ENCODE assay signal across 1 cellular context in the genomic region with DNA sequence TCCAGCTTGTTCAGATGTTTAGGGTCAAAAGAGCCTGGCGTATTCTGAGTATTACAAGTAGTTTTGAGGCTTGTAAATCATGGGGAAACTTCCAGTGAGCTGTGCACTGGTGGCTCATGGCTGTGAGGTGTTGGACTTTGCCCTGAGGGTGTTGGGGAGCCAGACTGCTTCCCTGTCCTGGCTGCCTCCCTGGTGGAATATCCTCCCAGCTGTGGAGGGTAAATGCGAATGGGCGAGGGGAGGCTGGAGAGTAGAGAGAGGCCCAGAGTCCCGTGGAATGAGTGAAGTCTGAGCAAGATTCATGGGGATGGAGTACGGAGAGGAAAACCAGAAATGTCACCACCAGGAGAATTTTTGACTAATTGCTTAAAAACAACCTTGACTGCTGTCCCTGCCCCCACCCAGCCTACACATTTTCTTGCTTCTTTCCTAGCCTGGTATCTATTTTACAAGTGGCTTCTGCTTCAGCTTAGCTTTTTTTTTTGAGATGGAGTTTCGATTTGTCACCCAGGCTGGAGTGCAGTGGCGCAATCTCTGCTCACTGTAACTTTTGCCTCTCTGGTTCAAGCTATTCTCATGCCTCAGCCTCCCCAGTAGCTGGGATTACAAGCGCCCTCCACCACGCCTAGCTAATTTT.
TF ChIP-seq lines count a peak whose summit lies in the region.

No MANE protein-coding gene starts in this region.

TF ChIP-seq in HepG2, 621 proteins besides CTCF, POLR2A, EP300 and RAD21 (continued from another document):
- peak; percentile 27; the same call in 1 of the 2 replicates for TF ChIP-seq SOX5 (CRISPR knock-in tag; IDR thresholded peaks at IDR 0.05; ENCODE audit: borderline replicate concordance)
- TF ChIP-seq POLR2AphosphoS5 (IDR thresholded peaks at IDR 0.05; ENCODE audit: low read depth, low read length), result peak; percentile 44
- TF ChIP-seq, protein P1, sequence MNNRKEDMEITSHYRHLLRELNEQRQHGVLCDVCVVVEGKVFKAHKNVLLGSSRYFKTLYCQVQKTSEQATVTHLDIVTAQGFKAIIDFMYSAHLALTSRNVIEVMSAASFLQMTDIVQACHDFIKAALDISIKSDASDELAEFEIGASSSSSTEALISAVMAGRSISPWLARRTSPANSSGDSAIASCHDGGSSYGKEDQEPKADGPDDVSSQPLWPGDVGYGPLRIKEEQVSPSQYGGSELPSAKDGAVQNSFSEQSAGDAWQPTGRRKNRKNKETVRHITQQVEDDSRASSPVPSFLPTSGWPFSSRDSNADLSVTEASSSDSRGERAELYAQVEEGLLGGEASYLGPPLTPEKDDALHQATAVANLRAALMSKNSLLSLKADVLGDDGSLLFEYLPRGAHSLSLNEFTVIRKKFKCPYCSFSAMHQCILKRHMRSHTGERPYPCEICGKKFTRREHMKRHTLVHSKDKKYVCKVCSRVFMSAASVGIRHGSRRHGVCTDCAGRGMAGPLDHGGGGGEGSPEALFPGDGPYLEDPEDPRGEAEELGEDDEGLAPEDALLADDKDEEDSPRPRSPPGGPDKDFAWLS (CRISPR knock-in tag; IDR thresholded peaks at IDR 0.05; ENCODE audit: borderline replicate concordance), result 0 out of 2 replicates have a peak, but pooled peaks have one; percentile 43
- 0 out of 2 replicates have a peak, but pooled peaks have one; percentile 50 for TF ChIP-seq ZSCAN29 (CRISPR knock-in tag; conservative IDR thresholded peaks at IDR 0.05)
- 0 out of 2 replicates have a peak, but pooled peaks have one; percentile 41 for TF ChIP-seq ARNTL (CRISPR knock-in tag; IDR thresholded peaks at IDR 0.05)
- TF ChIP-seq, protein P2, sequence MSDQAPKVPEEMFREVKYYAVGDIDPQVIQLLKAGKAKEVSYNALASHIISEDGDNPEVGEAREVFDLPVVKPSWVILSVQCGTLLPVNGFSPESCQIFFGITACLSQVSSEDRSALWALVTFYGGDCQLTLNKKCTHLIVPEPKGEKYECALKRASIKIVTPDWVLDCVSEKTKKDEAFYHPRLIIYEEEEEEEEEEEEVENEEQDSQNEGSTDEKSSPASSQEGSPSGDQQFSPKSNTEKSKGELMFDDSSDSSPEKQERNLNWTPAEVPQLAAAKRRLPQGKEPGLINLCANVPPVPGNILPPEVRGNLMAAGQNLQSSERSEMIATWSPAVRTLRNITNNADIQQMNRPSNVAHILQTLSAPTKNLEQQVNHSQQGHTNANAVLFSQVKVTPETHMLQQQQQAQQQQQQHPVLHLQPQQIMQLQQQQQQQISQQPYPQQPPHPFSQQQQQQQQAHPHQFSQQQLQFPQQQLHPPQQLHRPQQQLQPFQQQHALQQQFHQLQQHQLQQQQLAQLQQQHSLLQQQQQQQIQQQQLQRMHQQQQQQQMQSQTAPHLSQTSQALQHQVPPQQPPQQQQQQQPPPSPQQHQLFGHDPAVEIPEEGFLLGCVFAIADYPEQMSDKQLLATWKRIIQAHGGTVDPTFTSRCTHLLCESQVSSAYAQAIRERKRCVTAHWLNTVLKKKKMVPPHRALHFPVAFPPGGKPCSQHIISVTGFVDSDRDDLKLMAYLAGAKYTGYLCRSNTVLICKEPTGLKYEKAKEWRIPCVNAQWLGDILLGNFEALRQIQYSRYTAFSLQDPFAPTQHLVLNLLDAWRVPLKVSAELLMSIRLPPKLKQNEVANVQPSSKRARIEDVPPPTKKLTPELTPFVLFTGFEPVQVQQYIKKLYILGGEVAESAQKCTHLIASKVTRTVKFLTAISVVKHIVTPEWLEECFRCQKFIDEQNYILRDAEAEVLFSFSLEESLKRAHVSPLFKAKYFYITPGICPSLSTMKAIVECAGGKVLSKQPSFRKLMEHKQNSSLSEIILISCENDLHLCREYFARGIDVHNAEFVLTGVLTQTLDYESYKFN (CRISPR knock-in tag; conservative IDR thresholded peaks at IDR 0.05), result peak; percentile 64
- TF ChIP-seq HDAC2 (CRISPR knock-in tag; IDR thresholded peaks at IDR 0.05), result 0 out of 2 replicates have a peak, but pooled peaks have one; percentile 13
- TF ChIP-seq MAFF (IDR thresholded peaks at IDR 0.05; ENCODE audit: low read depth, low read length), result no peak
- TF ChIP-seq, protein P3, sequence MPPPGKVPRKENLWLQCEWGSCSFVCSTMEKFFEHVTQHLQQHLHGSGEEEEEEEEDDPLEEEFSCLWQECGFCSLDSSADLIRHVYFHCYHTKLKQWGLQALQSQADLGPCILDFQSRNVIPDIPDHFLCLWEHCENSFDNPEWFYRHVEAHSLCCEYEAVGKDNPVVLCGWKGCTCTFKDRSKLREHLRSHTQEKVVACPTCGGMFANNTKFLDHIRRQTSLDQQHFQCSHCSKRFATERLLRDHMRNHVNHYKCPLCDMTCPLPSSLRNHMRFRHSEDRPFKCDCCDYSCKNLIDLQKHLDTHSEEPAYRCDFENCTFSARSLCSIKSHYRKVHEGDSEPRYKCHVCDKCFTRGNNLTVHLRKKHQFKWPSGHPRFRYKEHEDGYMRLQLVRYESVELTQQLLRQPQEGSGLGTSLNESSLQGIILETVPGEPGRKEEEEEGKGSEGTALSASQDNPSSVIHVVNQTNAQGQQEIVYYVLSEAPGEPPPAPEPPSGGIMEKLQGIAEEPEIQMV (CRISPR knock-in tag; IDR thresholded peaks at IDR 0.05; ENCODE audit: low read depth), result 0 out of 2 replicates have a peak, but pooled peaks have one; percentile 39
- TF ChIP-seq ELF3 (CRISPR knock-in tag; IDR thresholded peaks at IDR 0.05), result peak; percentile 52; the same call in 1 of the 2 replicates
- TF ChIP-seq, protein P4, sequence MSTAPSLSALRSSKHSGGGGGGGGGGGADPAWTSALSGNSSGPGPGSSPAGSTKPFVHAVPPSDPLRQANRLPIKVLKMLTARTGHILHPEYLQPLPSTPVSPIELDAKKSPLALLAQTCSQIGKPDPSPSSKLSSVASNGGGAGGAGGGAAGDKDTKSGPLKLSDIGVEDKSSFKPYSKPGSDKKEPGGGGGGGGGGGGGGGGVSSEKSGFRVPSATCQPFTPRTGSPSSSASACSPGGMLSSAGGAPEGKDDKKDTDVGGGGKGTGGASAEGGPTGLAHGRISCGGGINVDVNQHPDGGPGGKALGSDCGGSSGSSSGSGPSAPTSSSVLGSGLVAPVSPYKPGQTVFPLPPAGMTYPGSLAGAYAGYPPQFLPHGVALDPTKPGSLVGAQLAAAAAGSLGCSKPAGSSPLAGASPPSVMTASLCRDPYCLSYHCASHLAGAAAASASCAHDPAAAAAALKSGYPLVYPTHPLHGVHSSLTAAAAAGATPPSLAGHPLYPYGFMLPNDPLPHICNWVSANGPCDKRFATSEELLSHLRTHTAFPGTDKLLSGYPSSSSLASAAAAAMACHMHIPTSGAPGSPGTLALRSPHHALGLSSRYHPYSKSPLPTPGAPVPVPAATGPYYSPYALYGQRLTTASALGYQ (CRISPR knock-in tag; IDR thresholded peaks at IDR 0.05), result 0 out of 2 replicates have a peak, but pooled peaks have one; percentile 44
- no peak for TF ChIP-seq REXO4 (CRISPR knock-in tag; IDR thresholded peaks at IDR 0.05; ENCODE audit: borderline replicate concordance)
- no peak for TF ChIP-seq MZF1 (CRISPR knock-in tag; IDR thresholded peaks at IDR 0.05; ENCODE audit: borderline replicate concordance)
- TF ChIP-seq, protein P5, sequence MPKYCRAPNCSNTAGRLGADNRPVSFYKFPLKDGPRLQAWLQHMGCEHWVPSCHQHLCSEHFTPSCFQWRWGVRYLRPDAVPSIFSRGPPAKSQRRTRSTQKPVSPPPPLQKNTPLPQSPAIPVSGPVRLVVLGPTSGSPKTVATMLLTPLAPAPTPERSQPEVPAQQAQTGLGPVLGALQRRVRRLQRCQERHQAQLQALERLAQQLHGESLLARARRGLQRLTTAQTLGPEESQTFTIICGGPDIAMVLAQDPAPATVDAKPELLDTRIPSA (CRISPR knock-in tag; IDR thresholded peaks at IDR 0.05; ENCODE audit: borderline replicate concordance), result no peak
- TF ChIP-seq, protein P6, sequence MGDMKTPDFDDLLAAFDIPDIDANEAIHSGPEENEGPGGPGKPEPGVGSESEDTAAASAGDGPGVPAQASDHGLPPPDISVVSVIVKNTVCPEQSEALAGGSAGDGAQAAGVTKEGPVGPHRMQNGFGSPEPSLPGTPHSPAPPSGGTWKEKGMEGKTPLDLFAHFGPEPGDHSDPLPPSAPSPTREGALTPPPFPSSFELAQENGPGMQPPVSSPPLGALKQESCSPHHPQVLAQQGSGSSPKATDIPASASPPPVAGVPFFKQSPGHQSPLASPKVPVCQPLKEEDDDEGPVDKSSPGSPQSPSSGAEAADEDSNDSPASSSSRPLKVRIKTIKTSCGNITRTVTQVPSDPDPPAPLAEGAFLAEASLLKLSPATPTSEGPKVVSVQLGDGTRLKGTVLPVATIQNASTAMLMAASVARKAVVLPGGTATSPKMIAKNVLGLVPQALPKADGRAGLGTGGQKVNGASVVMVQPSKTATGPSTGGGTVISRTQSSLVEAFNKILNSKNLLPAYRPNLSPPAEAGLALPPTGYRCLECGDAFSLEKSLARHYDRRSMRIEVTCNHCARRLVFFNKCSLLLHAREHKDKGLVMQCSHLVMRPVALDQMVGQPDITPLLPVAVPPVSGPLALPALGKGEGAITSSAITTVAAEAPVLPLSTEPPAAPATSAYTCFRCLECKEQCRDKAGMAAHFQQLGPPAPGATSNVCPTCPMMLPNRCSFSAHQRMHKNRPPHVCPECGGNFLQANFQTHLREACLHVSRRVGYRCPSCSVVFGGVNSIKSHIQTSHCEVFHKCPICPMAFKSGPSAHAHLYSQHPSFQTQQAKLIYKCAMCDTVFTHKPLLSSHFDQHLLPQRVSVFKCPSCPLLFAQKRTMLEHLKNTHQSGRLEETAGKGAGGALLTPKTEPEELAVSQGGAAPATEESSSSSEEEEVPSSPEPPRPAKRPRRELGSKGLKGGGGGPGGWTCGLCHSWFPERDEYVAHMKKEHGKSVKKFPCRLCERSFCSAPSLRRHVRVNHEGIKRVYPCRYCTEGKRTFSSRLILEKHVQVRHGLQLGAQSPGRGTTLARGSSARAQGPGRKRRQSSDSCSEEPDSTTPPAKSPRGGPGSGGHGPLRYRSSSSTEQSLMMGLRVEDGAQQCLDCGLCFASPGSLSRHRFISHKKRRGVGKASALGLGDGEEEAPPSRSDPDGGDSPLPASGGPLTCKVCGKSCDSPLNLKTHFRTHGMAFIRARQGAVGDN (CRISPR knock-in tag; IDR thresholded peaks at IDR 0.05), result peak; percentile 67
- TF ChIP-seq SAP130 (CRISPR knock-in tag; IDR thresholded peaks at IDR 0.05; ENCODE audit: low read depth), result no peak; the same call in none of the 2 replicates
- 0 out of 2 replicates have a peak, but pooled peaks have one; percentile 22 for TF ChIP-seq ZNF264 (CRISPR knock-in tag; IDR thresholded peaks at IDR 0.05)
- TF ChIP-seq, protein P7, sequence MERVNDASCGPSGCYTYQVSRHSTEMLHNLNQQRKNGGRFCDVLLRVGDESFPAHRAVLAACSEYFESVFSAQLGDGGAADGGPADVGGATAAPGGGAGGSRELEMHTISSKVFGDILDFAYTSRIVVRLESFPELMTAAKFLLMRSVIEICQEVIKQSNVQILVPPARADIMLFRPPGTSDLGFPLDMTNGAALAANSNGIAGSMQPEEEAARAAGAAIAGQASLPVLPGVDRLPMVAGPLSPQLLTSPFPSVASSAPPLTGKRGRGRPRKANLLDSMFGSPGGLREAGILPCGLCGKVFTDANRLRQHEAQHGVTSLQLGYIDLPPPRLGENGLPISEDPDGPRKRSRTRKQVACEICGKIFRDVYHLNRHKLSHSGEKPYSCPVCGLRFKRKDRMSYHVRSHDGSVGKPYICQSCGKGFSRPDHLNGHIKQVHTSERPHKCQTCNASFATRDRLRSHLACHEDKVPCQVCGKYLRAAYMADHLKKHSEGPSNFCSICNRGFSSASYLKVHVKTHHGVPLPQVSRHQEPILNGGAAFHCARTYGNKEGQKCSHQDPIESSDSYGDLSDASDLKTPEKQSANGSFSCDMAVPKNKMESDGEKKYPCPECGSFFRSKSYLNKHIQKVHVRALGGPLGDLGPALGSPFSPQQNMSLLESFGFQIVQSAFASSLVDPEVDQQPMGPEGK (CRISPR knock-in tag; IDR thresholded peaks at IDR 0.05), result peak; percentile 53
- peak; percentile 35; the same call in 1 of the 2 replicates for TF ChIP-seq ZNF629 (CRISPR knock-in tag; conservative IDR thresholded peaks at IDR 0.05)
- TF ChIP-seq NR2F6 (IDR thresholded peaks at IDR 0.05), result no peak
- 0 out of 2 replicates have a peak, but pooled peaks have one; percentile 11 for TF ChIP-seq NR2F6 (CRISPR knock-in tag; IDR thresholded peaks at IDR 0.05)
- 0 out of 2 replicates have a peak, but pooled peaks have one; percentile 28 for TF ChIP-seq NR2C2 (CRISPR knock-in tag; IDR thresholded peaks at IDR 0.05; ENCODE audit: borderline replicate concordance)
- peak; percentile 91 for TF ChIP-seq HNF4A (CRISPR knock-in tag; IDR thresholded peaks at IDR 0.05)
- TF ChIP-seq, protein P8, sequence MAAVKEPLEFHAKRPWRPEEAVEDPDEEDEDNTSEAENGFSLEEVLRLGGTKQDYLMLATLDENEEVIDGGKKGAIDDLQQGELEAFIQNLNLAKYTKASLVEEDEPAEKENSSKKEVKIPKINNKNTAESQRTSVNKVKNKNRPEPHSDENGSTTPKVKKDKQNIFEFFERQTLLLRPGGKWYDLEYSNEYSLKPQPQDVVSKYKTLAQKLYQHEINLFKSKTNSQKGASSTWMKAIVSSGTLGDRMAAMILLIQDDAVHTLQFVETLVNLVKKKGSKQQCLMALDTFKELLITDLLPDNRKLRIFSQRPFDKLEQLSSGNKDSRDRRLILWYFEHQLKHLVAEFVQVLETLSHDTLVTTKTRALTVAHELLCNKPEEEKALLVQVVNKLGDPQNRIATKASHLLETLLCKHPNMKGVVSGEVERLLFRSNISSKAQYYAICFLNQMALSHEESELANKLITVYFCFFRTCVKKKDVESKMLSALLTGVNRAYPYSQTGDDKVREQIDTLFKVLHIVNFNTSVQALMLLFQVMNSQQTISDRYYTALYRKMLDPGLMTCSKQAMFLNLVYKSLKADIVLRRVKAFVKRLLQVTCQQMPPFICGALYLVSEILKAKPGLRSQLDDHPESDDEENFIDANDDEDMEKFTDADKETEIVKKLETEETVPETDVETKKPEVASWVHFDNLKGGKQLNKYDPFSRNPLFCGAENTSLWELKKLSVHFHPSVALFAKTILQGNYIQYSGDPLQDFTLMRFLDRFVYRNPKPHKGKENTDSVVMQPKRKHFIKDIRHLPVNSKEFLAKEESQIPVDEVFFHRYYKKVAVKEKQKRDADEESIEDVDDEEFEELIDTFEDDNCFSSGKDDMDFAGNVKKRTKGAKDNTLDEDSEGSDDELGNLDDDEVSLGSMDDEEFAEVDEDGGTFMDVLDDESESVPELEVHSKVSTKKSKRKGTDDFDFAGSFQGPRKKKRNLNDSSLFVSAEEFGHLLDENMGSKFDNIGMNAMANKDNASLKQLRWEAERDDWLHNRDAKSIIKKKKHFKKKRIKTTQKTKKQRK (IDR thresholded peaks at IDR 0.05; ENCODE audit: low read length), result no peak
- TF ChIP-seq KAT7 (CRISPR knock-in tag; IDR thresholded peaks at IDR 0.05; ENCODE audit: borderline replicate concordance), result peak; percentile 51; the same call in 1 of the 2 replicates
